Comparison of ENCODE assay signal across 13 cellular contexts in the genomic region with DNA sequence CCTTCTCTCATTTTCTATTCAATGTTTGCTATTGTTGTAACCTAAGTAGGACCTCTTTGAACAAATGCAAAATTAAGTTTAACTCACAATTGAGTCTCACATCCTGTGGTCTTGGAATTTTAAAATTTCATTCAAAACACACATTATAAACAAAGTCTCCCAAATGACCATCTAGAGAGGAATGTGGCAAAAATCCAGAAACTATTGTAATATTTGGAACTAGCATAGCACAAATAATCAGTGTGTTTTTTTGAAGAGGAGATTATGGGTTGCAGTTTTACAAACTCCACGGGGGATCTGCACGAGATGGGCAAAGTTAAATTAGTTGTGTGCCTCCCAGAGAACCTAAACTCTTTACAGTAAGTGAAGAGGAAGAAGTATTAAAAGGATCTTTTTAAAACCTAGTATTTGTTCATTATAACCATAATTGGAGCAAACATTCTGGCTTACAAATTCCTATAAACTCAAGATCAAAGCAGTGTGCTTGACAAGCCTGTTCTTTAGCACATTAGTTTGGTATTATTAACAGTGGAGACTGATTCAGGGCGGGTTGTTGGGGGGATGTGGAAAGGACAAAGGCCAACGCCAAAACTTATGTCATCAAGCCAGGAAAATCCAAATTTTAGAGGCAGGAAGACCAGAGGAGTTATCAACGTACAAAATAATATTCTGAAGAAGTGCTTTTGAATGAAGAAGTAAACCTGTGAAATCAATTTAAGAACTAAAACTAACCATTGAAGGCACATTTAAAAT. TPM values are rescaled to one million over a fixed set of nuclear protein-coding genes. Genes with fewer than 3 reads are reported as not detected.
A peak's percentile ranks its signal among the peaks of the same experiment; 100 is the strongest.
DNase-seq lines count a peak whose midpoint lies in the region; ATAC-seq, FAIRE-seq and TF ChIP-seq lines count a peak whose summit lies in the region.
"Had no signal": no experiment of that assay in that cellular context is flagged by ENCODE, and none has a peak within 500 bp of the region (broad histone marks: within the 10 kb centered on the region; RNA-seq: fewer than 3 reads in every experiment).

No MANE protein-coding gene starts in this region.

- dilution Hi-C loops in endothelial cell of umbilical vein (cut with MboI; ENCODE audit: extremely low pct_ligation_motif_present, low sequenced_read_pairs): no loop called here

- peaks cover 27% of the 10 kb centered on the region for H3K4me1 Mint-ChIP-seq in activated T-cell treated with anti-CD3 and anti-CD28 coated beads, Interleukin-2, amount 50 U/mL, for 24 hours (ENCODE audit: low read depth)
- peaks cover 23% of the 10 kb centered on the region for H3K4me1 Mint-ChIP-seq in stimulated activated effector memory CD8-positive, alpha-beta T cell treated with anti-CD3 and anti-CD28 coated beads, Interleukin-12 subunit alpha, Interleukin-12 subunit beta, amount 100 ng/mL, for 72 hours
- H3K4me1 Mint-ChIP-seq: naive B cell had no signal

- H3K9me3 ChIP-seq in SJCRH30 (replicated peaks) (no peaks in the 10 kb centered on the region), endothelial cell of umbilical vein (replicated peaks; ENCODE audit: control insufficient read depth, insufficient read depth, low read length) (no peaks in the 10 kb centered on the region)
- H3K9me3 ChIP-seq: BE2C had no signal

- POLR2A ChIA-PET in endothelial cell of umbilical vein (lab: Charles Lee): no interaction called here

- H3K4me3 ChIP-seq in SJCRH30 (peak overlapping the region; percentile 7), endothelial cell of umbilical vein (replicated peaks in 1 of 3; ENCODE audit: insufficient read depth in 1 of 3, low read depth in 1 of 3, low read length in 3 of 3) (no peak overlapping the region)

- CTCF ChIA-PET in endothelial cell of umbilical vein (lab: Charles Lee): no interaction called here

- no peaks in the 10 kb centered on the region for H3K9me3 Mint-ChIP-seq in activated T-cell treated with anti-CD3 and anti-CD28 coated beads, Interleukin-2, amount 50 U/mL, for 24 hours
- H3K9me3 Mint-ChIP-seq in stimulated activated effector memory CD8-positive, alpha-beta T cell treated with anti-CD3 and anti-CD28 coated beads, Interleukin-12 subunit alpha, Interleukin-12 subunit beta, amount 100 ng/mL, for 72 hours: no peaks in the 10 kb centered on the region
- H3K9me3 Mint-ChIP-seq: naive B cell had no signal

- no peak for TF ChIP-seq POLR2A in endothelial cell of umbilical vein (IDR thresholded peaks at IDR 0.05; ENCODE audit: low read depth, low read length)

- H3K36me3 Mint-ChIP-seq in activated T-cell treated with anti-CD3 and anti-CD28 coated beads, Interleukin-2, amount 50 U/mL, for 24 hours (ENCODE audit: low read depth): no peaks in the 10 kb centered on the region
- no peaks in the 10 kb centered on the region for H3K36me3 Mint-ChIP-seq in stimulated activated effector memory CD8-positive, alpha-beta T cell treated with anti-CD3 and anti-CD28 coated beads, Interleukin-12 subunit alpha, Interleukin-12 subunit beta, amount 100 ng/mL, for 72 hours
- H3K36me3 Mint-ChIP-seq: naive B cell had no signal

- H3K27ac Mint-ChIP-seq in activated T-cell treated with anti-CD3 and anti-CD28 coated beads, Interleukin-2, amount 50 U/mL, for 24 hours: no peak overlapping the region
- H3K27ac Mint-ChIP-seq in stimulated activated effector memory CD8-positive, alpha-beta T cell treated with anti-CD3 and anti-CD28 coated beads, Interleukin-12 subunit alpha, Interleukin-12 subunit beta, amount 100 ng/mL, for 72 hours: peak overlapping the region; percentile 65
- H3K27ac Mint-ChIP-seq: naive B cell had no signal

- no peak overlapping the region for H2AFZ ChIP-seq in endothelial cell of umbilical vein (ENCODE audit: low read depth, low read length)

- no peaks in the 10 kb centered on the region for H3K79me2 ChIP-seq in endothelial cell of umbilical vein (ENCODE audit: control insufficient read depth, insufficient read depth, low read length)

- H3K4me2 ChIP-seq in endothelial cell of umbilical vein (ENCODE audit: insufficient read depth, low read length): no peak overlapping the region

- intact Hi-C loops in endothelial cell of umbilical vein (cut with micrococcal nuclease): no loop called here

- no peaks in the 10 kb centered on the region for H3K27me3 ChIP-seq in SJCRH30
- H3K27me3 ChIP-seq in endothelial cell of umbilical vein (ENCODE audit: control insufficient read depth in 2 of 2, insufficient read depth in 2 of 2, low read length in 2 of 2): peaks cover 0 to 4% of the 10 kb centered on the region in 2 experiments

- TF ChIP-seq CTCF in endothelial cell of umbilical vein (IDR thresholded peaks at IDR 0.05; ENCODE audit: extremely low read depth in 1 of 2, insufficient read depth in 1 of 2, low read depth in 1 of 2, low read length in 2 of 2): no peak

- ATAC-seq in stimulated activated effector memory CD8-positive, alpha-beta T cell treated with anti-CD3 and anti-CD28 coated beads, Interleukin-12 subunit alpha, Interleukin-12 subunit beta, amount 100 ng/mL, for 72 hours: no peak
- no peak for ATAC-seq in HG03571 (IDR thresholded peaks at IDR 0.05; ENCODE audit: unreplicated experiment)
- ATAC-seq in HG02678 (IDR thresholded peaks at IDR 0.05; ENCODE audit: unreplicated experiment): no peak

- no peaks in the 10 kb centered on the region for H4K20me1 ChIP-seq in endothelial cell of umbilical vein (replicated peaks; ENCODE audit: control insufficient read depth, extremely low read depth, insufficient read depth, low read length)

- H3K4me1 ChIP-seq in SJCRH30: peaks cover 31% of the 10 kb centered on the region
- no peaks in the 10 kb centered on the region for H3K4me1 ChIP-seq in endothelial cell of umbilical vein (ENCODE audit: control insufficient read depth, extremely low read depth, insufficient read depth, low read length)
- H3K4me1 ChIP-seq: BE2C had no signal

- H3K4me3 Mint-ChIP-seq in activated T-cell treated with anti-CD3 and anti-CD28 coated beads, Interleukin-2, amount 50 U/mL, for 24 hours: peak overlapping the region; percentile 31
- peak overlapping the region; percentile 50 for H3K4me3 Mint-ChIP-seq in stimulated activated effector memory CD8-positive, alpha-beta T cell treated with anti-CD3 and anti-CD28 coated beads, Interleukin-12 subunit alpha, Interleukin-12 subunit beta, amount 100 ng/mL, for 72 hours

- no TSS peak for BruUV-seq in endothelial cell of umbilical vein (replicated peaks; lab: Mats Ljungman, UMichigan)

- no peaks in the 10 kb centered on the region for H3K27me3 Mint-ChIP-seq in activated T-cell treated with anti-CD3 and anti-CD28 coated beads, Interleukin-2, amount 50 U/mL, for 24 hours

- H3K27ac ChIP-seq in SJCRH30 (peak overlapping the region; percentile 77), endothelial cell of umbilical vein (ENCODE audit: insufficient read depth, low read depth, low read length) (no peak overlapping the region)
- H3K27ac ChIP-seq: HL-60 had no signal

- FAIRE-seq in endothelial cell of umbilical vein (lab: Jason Lieb, UNC): no peak
- no peak for FAIRE-seq in RCC 7860 (lab: Jason Lieb, UNC)

- H3K9me1 ChIP-seq in endothelial cell of umbilical vein (replicated peaks; ENCODE audit: control insufficient read depth, extremely low read depth, insufficient read depth, low read length): no peaks in the 10 kb centered on the region

- H3K36me3 ChIP-seq in SJCRH30: no peaks in the 10 kb centered on the region
- H3K36me3 ChIP-seq in endothelial cell of umbilical vein (ENCODE audit: control insufficient read depth in 2 of 2, extremely low read depth in 1 of 2, insufficient read depth in 2 of 2, low read length in 2 of 2): no peaks in the 10 kb centered on the region
- H3K36me3 ChIP-seq: BE2C had no signal

- DNase-seq in activated T-cell treated with anti-CD3 and anti-CD28 coated beads, Interleukin-2, amount 50 U/mL, for 24 hours: no peak
- DNase-seq in activated T-cell treated with anti-CD3 and anti-CD28 coated beads, Interleukin-2, amount 50 U/mL, for 48 hours: no peak
- DNase-seq in SJCRH30: peak; percentile 55 to 87
- DNase-seq in endothelial cell of umbilical vein (ENCODE audit: low read depth, low spot score): peak; percentile 6
- peak in 1 of 2 donors; percentile 26 for DNase-seq in stimulated activated effector memory CD8-positive, alpha-beta T cell treated with anti-CD3 and anti-CD28 coated beads, Interleukin-12 subunit alpha, Interleukin-12 subunit beta, amount 100 ng/mL, for 72 hours (ENCODE audit: low spot score in 2 of 2)
- DNase-seq in RCC 7860 (ENCODE audit: low spot score): no peak
- DNase-seq: BE2C; naive B cell; NCI-H1694; stimulated activated CD4-positive, alpha-beta T cell treated with anti-CD3 and anti-CD28 coated beads, Interleukin-12 subunit alpha, Interleukin-12 subunit beta, amount 100 ng/mL, for 4 hours had no signal

- H3K9ac ChIP-seq in endothelial cell of umbilical vein (replicated peaks; ENCODE audit: extremely low read depth, insufficient read depth, low read length): no peak overlapping the region

TF ChIP-seq in endothelial cell of umbilical vein, 7 proteins besides CTCF, POLR2A, EP300 and RAD21:
- no peak for TF ChIP-seq JUN (IDR thresholded peaks at IDR 0.05; ENCODE audit: borderline replicate concordance, insufficient read depth, insufficient read length, low read depth)
- no peak for TF ChIP-seq EZH2 (IDR thresholded peaks at IDR 0.05; ENCODE audit: borderline replicate concordance, low read depth, low read length, severe bottlenecking)
- no peak for TF ChIP-seq GATA2 (IDR thresholded peaks at IDR 0.05; ENCODE audit: insufficient read depth, insufficient read length, low read depth, low read length)
- TF ChIP-seq FOS (IDR thresholded peaks at IDR 0.05; ENCODE audit: borderline replicate concordance, insufficient read depth, low read length): no peak
- no peak for TF ChIP-seq MYC (IDR thresholded peaks at IDR 0.05; ENCODE audit: low read depth, low read length)
- TF ChIP-seq POLR2AphosphoS5 (IDR thresholded peaks at IDR 0.05; ENCODE audit: insufficient read depth, low read depth, low read length): no peak
- TF ChIP-seq, protein P1, sequence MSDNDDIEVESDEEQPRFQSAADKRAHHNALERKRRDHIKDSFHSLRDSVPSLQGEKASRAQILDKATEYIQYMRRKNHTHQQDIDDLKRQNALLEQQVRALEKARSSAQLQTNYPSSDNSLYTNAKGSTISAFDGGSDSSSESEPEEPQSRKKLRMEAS (IDR thresholded peaks at IDR 0.05; ENCODE audit: insufficient read depth, insufficient read length): no peak
TF ChIP-seq in endothelial cell of umbilical vein: peak in this region for 0.

RNA-seq across cellular contexts. Expression of a gene that starts 22.4 kb away (rescaled TPM):
- total RNA-seq in SJCRH30 (2014; rRNA removed; shearing (Covaris generic)): 90.0 and 115 TPM in 2 replicates
- total RNA-seq in endothelial cell of umbilical vein: 42.9 and 46.4 TPM in 2 replicates
- polyA plus RNA-seq in endothelial cell of umbilical vein: 16.7 and 17.0 TPM in 2 replicates
- 13.5 and 14.6 TPM in 2 replicates for polyA plus RNA-seq in endothelial cell of umbilical vein (2011; cell fraction: cytosol; rRNA removed)
- 64.8 and 87.7 TPM in 2 replicates for polyA plus RNA-seq in endothelial cell of umbilical vein (2011; cell fraction: nucleus; rRNA removed)
- 20.7 and 28.2 TPM in 2 replicates for polyA plus RNA-seq in endothelial cell of umbilical vein (2012)
- 40.2 and 55.0 TPM in 2 replicates for polyA minus RNA-seq in endothelial cell of umbilical vein
- 16.4 TPM for polyA minus RNA-seq in endothelial cell of umbilical vein (2011; cell fraction: cytosol; rRNA and poly(A)+ RNA removed)
- polyA minus RNA-seq in endothelial cell of umbilical vein (2011; cell fraction: nucleus; rRNA and poly(A)+ RNA removed): 88.3 and 103 TPM in 2 replicates

Comparison
In these comparisons a context has a peak if more than half of its experiments do, and no peak if none do; other contexts are left out.
1. DNase-seq: peak in SJCRH30 (2 of 2) and endothelial cell of umbilical vein (single experiment); none in activated T-cell treated with anti-CD3 and anti-CD28 coated beads, Interleukin-2, amount 50 U/mL, for 24 hours (single experiment), activated T-cell treated with anti-CD3 and anti-CD28 coated beads, Interleukin-2, amount 50 U/mL, for 48 hours (0 of 2) and RCC 7860 (single experiment).